In the genomic region with DNA sequence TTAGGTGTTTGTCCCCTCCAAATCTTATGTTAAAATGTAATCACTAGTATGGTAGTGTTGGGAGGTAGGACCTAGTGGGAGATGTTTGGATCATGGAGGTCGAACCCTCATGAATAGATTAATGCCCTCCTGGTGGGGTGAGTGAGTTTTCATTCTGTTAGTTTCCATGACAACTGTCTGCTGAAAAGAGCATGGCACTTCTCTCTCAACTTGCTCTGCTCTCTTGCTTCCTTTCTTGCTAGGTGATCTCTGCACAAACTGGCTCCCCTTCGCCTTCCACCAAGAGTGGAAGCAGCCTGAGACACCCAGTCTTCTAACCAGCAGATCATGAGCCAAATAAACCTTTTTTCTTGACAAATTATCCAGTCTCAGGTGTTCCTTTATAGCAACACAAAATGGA, we compare ENCODE assay signal across 21 cellular contexts.
DNase-seq lines count a peak whose midpoint lies in the region; ATAC-seq and TF ChIP-seq lines count a peak whose summit lies in the region.
"Had no signal": no experiment of that assay in that cellular context is flagged by ENCODE, and none has a peak within 500 bp of the region (broad histone marks: within the 10 kb centered on the region; RNA-seq: fewer than 3 reads in every experiment).

No MANE protein-coding gene starts in this region.

- DNase-seq in GM23338 (ENCODE audit: low spot score) (peak; percentile 76), WTC11 (ENCODE audit: low spot score) (no peak), iPS DF 4.7 (ENCODE audit: extremely low read depth, low spot score) (peak; percentile 46), neural crest cell (ENCODE audit: low read depth, low spot score) (no peak), PC-3 (no peak), NCI-H345 treated with DMSO at 0.1 percent for 48 hours (lab: John Stamatoyannopoulos, UW; ENCODE audit: unreplicated experiment) (no peak)
- no peak for DNase-seq in CD4-positive, alpha-beta memory T cell
- DNase-seq: CD8-positive, alpha-beta memory T cell; DMS53; EL; IMR-90; Karpas-422; NCI-H1048; NCI-H1436; NCI-H2029 had no signal

- POLR2A ChIA-PET in WTC11 (lab: Charles Lee) (no interaction called here), PC-3 (lab: Charles Lee; ENCODE audit: unreplicated experiment) (no interaction called here)
- POLR2A ChIA-PET in CD4-positive, alpha-beta memory T cell (lab: Charles Lee; ENCODE audit: partially characterized antibody): no interaction called here

- no TSS peak for BruUV-seq in PC-3 (replicated peaks; lab: Mats Ljungman, UMichigan)

- no peak for TF ChIP-seq CTCF in GM23338 (conservative IDR thresholded peaks at IDR 0.05; ENCODE audit: low read depth in 2 of 2)
- no peak for TF ChIP-seq CTCF in WTC11 (IDR thresholded peaks at IDR 0.05)
- TF ChIP-seq CTCF in neural crest cell (conservative IDR thresholded peaks at IDR 0.05): no peak
- TF ChIP-seq CTCF in PC-3 (conservative IDR thresholded peaks at IDR 0.05; ENCODE audit: low read depth, low read length): no peak

- H3K9me2 ChIP-seq in GM23338 (ENCODE audit: insufficient read depth): peaks cover 10% of the 10 kb centered on the region
- no peaks in the 10 kb centered on the region for H3K9me2 ChIP-seq in PC-3 (replicated peaks; ENCODE audit: low read length)

- no peaks in the 10 kb centered on the region for H3F3A ChIP-seq in GM23338 (replicated peaks; ENCODE audit: low read depth)
- no peaks in the 10 kb centered on the region for H3F3A ChIP-seq in PC-3 (ENCODE audit: low read length, unreplicated experiment)

- H2AFZ ChIP-seq in GM23338 (peak overlapping the region; percentile 28; the same call in 1 of the 2 replicates), PC-3 (ENCODE audit: low read length) (no peak overlapping the region)

- H3K36me3 Mint-ChIP-seq in GM23338 (ENCODE audit: low read depth) (no peaks in the 10 kb centered on the region), WTC11 (no peaks in the 10 kb centered on the region), neural crest cell (ENCODE audit: low read depth) (no peaks in the 10 kb centered on the region)
- H3K36me3 Mint-ChIP-seq in CD4-positive, alpha-beta memory T cell: no peaks in the 10 kb centered on the region
- H3K36me3 Mint-ChIP-seq: CD8-positive, alpha-beta memory T cell had no signal

- H3K9me3 Mint-ChIP-seq in GM23338 (no peaks in the 10 kb centered on the region), WTC11 (peaks cover 5% of the 10 kb centered on the region; the same call in 1 of the 2 replicates), neural crest cell (no peaks in the 10 kb centered on the region)
- peaks cover 0 to 16% (median 5%) of the 10 kb centered on the region in 8 donors for H3K9me3 Mint-ChIP-seq in CD4-positive, alpha-beta memory T cell

- no peaks in the 10 kb centered on the region for H3K36me3 ChIP-seq in GM23338 (ENCODE audit: insufficient read depth)
- H3K36me3 ChIP-seq in PC-3 (ENCODE audit: low read depth, low read length): no peaks in the 10 kb centered on the region
- H3K36me3 ChIP-seq in CD4-positive, alpha-beta memory T cell (ENCODE audit: insufficient read depth, low read length): no peaks in the 10 kb centered on the region
- H3K36me3 ChIP-seq: BLaER1 treated with 17β-estradiol and CSF1 and Interleukin-3, amounts not matched to agents 10 nM and 100 nM; HAP-1; SJSA1 had no signal

- no peak overlapping the region for H3K9ac ChIP-seq in PC-3 (ENCODE audit: low read length)
- H3K9ac ChIP-seq: BLaER1 treated with 17β-estradiol and CSF1 and Interleukin-3, amounts not matched to agents 10 nM and 100 nM had no signal

- ATAC-seq in GM23338 (peak; percentile 80), WTC11 (peak; percentile 87), PC-3 (no peak)
- no peak for ATAC-seq in activated CD4-positive, CD25-positive, alpha-beta regulatory T cell treated with anti-CD3 and anti-CD28 coated beads, Interleukin-2, amount 50 U/mL, for 24 hours
- ATAC-seq: A549, Panc1 had no signal

- H3K4me1 ChIP-seq in GM23338 (ENCODE audit: insufficient read depth) (peaks cover 11% of the 10 kb centered on the region), PC-3 (ENCODE audit: insufficient read depth, low read length) (no peaks in the 10 kb centered on the region)
- no peaks in the 10 kb centered on the region for H3K4me1 ChIP-seq in CD4-positive, alpha-beta memory T cell (ENCODE audit: insufficient read depth, low read length)
- H3K4me1 ChIP-seq: A549; BLaER1 treated with 17β-estradiol and CSF1 and Interleukin-3, amounts not matched to agents 10 nM and 100 nM; HAP-1; SJSA1 had no signal

- H4K20me1 ChIP-seq in GM23338 (replicated peaks; ENCODE audit: insufficient read depth): no peaks in the 10 kb centered on the region
- H4K20me1 ChIP-seq in PC-3 (ENCODE audit: low read length): no peaks in the 10 kb centered on the region
- H4K20me1 ChIP-seq: BLaER1 treated with 17β-estradiol and CSF1 and Interleukin-3, amounts not matched to agents 10 nM and 100 nM had no signal

- CTCF ChIA-PET in WTC11 (lab: Charles Lee): no interaction called here
- CTCF ChIA-PET in PC-3 (lab: Charles Lee): no interaction called here
- CTCF ChIA-PET in CD4-positive, alpha-beta memory T cell (lab: Charles Lee; ENCODE audit: partially characterized antibody): no interaction called here

- H3K4me3 Mint-ChIP-seq in GM23338 (no peak overlapping the region), WTC11 (no peak overlapping the region), neural crest cell (no peak overlapping the region)
- H3K4me3 Mint-ChIP-seq in CD4-positive, alpha-beta memory T cell: no peak overlapping the region
- H3K4me3 Mint-ChIP-seq: CD8-positive, alpha-beta memory T cell had no signal

- H3K27me3 ChIP-seq in GM23338 (ENCODE audit: insufficient read depth) (no peaks in the 10 kb centered on the region), PC-3 (ENCODE audit: low read length) (no peaks in the 10 kb centered on the region)
- H3K27me3 ChIP-seq in CD4-positive, alpha-beta memory T cell (ENCODE audit: insufficient read depth, low read length): no peaks in the 10 kb centered on the region
- H3K27me3 ChIP-seq: BLaER1 treated with 17β-estradiol and CSF1 and Interleukin-3, amounts not matched to agents 10 nM and 100 nM; SJSA1 had no signal

- H3K27me3 Mint-ChIP-seq in GM23338 (ENCODE audit: insufficient read depth, low read depth, poor library complexity): no peaks in the 10 kb centered on the region
- H3K27me3 Mint-ChIP-seq in WTC11 (ENCODE audit: low read depth): no peaks in the 10 kb centered on the region
- H3K27me3 Mint-ChIP-seq in neural crest cell (ENCODE audit: low read depth): no peaks in the 10 kb centered on the region
- no peaks in the 10 kb centered on the region for H3K27me3 Mint-ChIP-seq in CD4-positive, alpha-beta memory T cell
- H3K27me3 Mint-ChIP-seq: CD8-positive, alpha-beta memory T cell had no signal

- H3K4me2 ChIP-seq in GM23338 (no peak overlapping the region), PC-3 (ENCODE audit: low read length) (no peak overlapping the region)
- H3K4me2 ChIP-seq: A549; BLaER1 treated with 17β-estradiol and CSF1 and Interleukin-3, amounts not matched to agents 10 nM and 100 nM had no signal

- H3K27ac ChIP-seq in GM23338 (ENCODE audit: low read depth) (no peak overlapping the region), PC-3 (ENCODE audit: low read length) (no peak overlapping the region)
- H3K27ac ChIP-seq in CD4-positive, alpha-beta memory T cell (ENCODE audit: low read depth, low read length): no peak overlapping the region
- H3K27ac ChIP-seq: A549; BLaER1 treated with 17β-estradiol and CSF1 and Interleukin-3, amounts not matched to agents 10 nM and 100 nM; SJSA1 had no signal

- no peaks in the 10 kb centered on the region for H3K9me3 ChIP-seq in PC-3 (ENCODE audit: low read length)
- H3K9me3 ChIP-seq in CD4-positive, alpha-beta memory T cell (ENCODE audit: control insufficient read depth in 1 of 2, low read length in 2 of 2): no peaks in the 10 kb centered on the region
- H3K9me3 ChIP-seq: BLaER1 treated with 17β-estradiol and CSF1 and Interleukin-3, amounts not matched to agents 10 nM and 100 nM; HAP-1; SJSA1 had no signal

- H3K79me2 ChIP-seq in GM23338 (replicated peaks; ENCODE audit: insufficient read depth) (no peaks in the 10 kb centered on the region), PC-3 (ENCODE audit: low read length) (no peaks in the 10 kb centered on the region)

- H3K4me3 ChIP-seq in GM23338 (no peak overlapping the region), PC-3 (ENCODE audit: low read length) (no peak overlapping the region)
- no peak overlapping the region for H3K4me3 ChIP-seq in CD4-positive, alpha-beta memory T cell (ENCODE audit: low read length in 2 of 2)
- H3K4me3 ChIP-seq: A549; BLaER1 treated with 17β-estradiol and CSF1 and Interleukin-3, amounts not matched to agents 10 nM and 100 nM; HAP-1; SJSA1 had no signal

- intact Hi-C loops in PC-3 (cut with micrococcal nuclease): no loop called here
- intact Hi-C loops in CD4-positive, alpha-beta memory T cell (cut with micrococcal nuclease): no loop called here

- H3K4me1 Mint-ChIP-seq in GM23338: peaks cover 27% of the 10 kb centered on the region
- H3K4me1 Mint-ChIP-seq in WTC11: peaks cover 36% of the 10 kb centered on the region
- H3K4me1 Mint-ChIP-seq in neural crest cell: peaks cover 13% of the 10 kb centered on the region
- no peaks in the 10 kb centered on the region for H3K4me1 Mint-ChIP-seq in CD4-positive, alpha-beta memory T cell
- H3K4me1 Mint-ChIP-seq: CD8-positive, alpha-beta memory T cell had no signal

- H3K27ac Mint-ChIP-seq in GM23338: peak overlapping the region; percentile 74
- 0 out of 2 replicates have a peak overlapping the region, but pooled peaks have one; percentile 44 for H3K27ac Mint-ChIP-seq in WTC11
- H3K27ac Mint-ChIP-seq in neural crest cell (ENCODE audit: unreplicated experiment): peak overlapping the region; percentile 38
- no peak overlapping the region for H3K27ac Mint-ChIP-seq in CD4-positive, alpha-beta memory T cell
- H3K27ac Mint-ChIP-seq: CD8-positive, alpha-beta memory T cell had no signal

TF ChIP-seq in WTC11, 78 proteins besides CTCF, POLR2A, EP300 and RAD21 (continues in another document):
- no peak for TF ChIP-seq NR3C1 (CRISPR knock-in tag; conservative IDR thresholded peaks at IDR 0.05; ENCODE audit: low read depth)
- TF ChIP-seq PRRX2 (CRISPR knock-in tag; IDR thresholded peaks at IDR 0.05): no peak
- TF ChIP-seq TCF7 (CRISPR knock-in tag; IDR thresholded peaks at IDR 0.05; ENCODE audit: low read depth): no peak

Comparison
In these comparisons a context has a peak if more than half of its experiments do, and no peak if none do; other contexts are left out.
1. ATAC-seq: peak in GM23338 (single experiment) and WTC11 (single experiment); none in PC-3 (single experiment) and activated CD4-positive, CD25-positive, alpha-beta regulatory T cell treated with anti-CD3 and anti-CD28 coated beads, Interleukin-2, amount 50 U/mL, for 24 hours (0 of 2).
2. DNase-seq: peak in GM23338 (single experiment) and iPS DF 4.7 (single experiment); none in WTC11 (single experiment), neural crest cell (single experiment), PC-3 (single experiment), CD4-positive, alpha-beta memory T cell (0 of 5) and NCI-H345 treated with DMSO at 0.1 percent for 48 hours (single experiment).
3. H3K27ac Mint-ChIP-seq: peak in GM23338 (single experiment), WTC11 (single experiment) and neural crest cell (single experiment); none in CD4-positive, alpha-beta memory T cell (0 of 7).